ENCODE assay signal across 8 cellular contexts in the genomic region with DNA sequence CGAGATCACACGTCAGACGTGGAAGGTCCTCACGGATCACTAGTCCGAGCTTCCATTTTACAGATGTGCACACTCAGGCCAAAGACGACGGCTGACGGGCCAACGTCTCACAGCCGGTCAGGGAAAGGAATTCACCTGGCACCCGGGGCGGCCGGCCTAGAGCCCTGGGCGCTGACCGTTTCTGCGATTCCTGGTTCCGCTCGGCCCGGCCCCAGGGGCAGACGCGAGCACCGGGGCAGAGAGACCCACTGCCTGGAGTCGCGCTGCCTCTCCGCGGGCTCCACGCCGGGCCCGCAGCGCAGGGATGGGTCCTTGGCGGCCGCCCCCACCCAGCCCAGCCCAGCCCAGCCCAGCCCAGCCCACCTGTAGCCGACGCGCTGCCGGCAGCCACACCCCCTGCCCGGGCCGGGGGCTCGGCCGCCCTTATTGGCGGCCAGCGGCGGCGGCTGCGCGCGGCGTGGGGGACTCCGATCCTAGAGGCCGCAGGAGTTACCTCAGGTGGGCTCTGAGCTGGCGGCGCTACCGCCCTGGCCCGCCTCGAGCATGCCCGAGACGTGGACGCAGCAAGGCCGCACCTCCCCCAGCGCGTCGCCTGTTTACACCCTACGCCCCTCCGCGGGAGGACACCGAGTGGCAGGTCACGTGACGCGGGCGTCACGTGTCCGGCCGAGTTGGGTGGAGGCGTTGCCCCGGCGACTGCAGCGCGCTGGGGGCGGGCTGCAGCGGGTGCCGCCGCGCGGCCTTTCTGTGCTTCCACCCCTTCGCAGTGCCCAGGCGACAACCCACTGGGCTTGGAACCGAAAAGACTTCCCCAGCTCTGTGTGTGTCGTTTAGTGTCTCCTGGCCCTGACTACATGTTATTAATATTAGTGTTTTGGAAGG.
DNase-seq lines count a peak whose midpoint lies in the region; ATAC-seq and TF ChIP-seq lines count a peak whose summit lies in the region.

No MANE protein-coding gene starts in this region.

- H3K4me3 ChIP-seq in PC-9: peak overlapping the region; percentile 63
- H3K4me3 ChIP-seq in fibroblast of mammary gland (ENCODE audit: control insufficient read depth, low read depth, low read length): peak overlapping the region; percentile 75

- peaks cover 20 to 45% (median 41%) of the 10 kb centered on the region in 4 donors for H3K4me1 Mint-ChIP-seq in naive thymus-derived CD8-positive, alpha-beta T cell
- peaks cover 22 to 37% of the 10 kb centered on the region in 2 donors for H3K4me1 Mint-ChIP-seq in stimulated activated naive B cell treated with anti-CD40 and anti-IgM and Interleukin-4, amounts not matched to agents 10 μg/mL and 1 μg/mL and 100 μg/mL, for 72 hours

- H3K36me3 Mint-ChIP-seq in naive thymus-derived CD8-positive, alpha-beta T cell: peaks cover 4 to 16% (median 12%) of the 10 kb centered on the region in 3 donors
- peaks cover 8 to 18% of the 10 kb centered on the region in 2 donors for H3K36me3 Mint-ChIP-seq in stimulated activated naive B cell treated with anti-CD40 and anti-IgM and Interleukin-4, amounts not matched to agents 10 μg/mL and 1 μg/mL and 100 μg/mL, for 72 hours

- H3K4me1 ChIP-seq in PC-9 (replicated peaks; ENCODE audit: insufficient read depth): peaks cover 16% of the 10 kb centered on the region

- no peaks in the 10 kb centered on the region for H4K20me1 ChIP-seq in PC-9 (ENCODE audit: insufficient read depth)

- peak overlapping the region; percentile 71 to 97 (median 94) for H3K4me3 Mint-ChIP-seq in naive thymus-derived CD8-positive, alpha-beta T cell
- peak overlapping the region; percentile 90 for H3K4me3 Mint-ChIP-seq in stimulated activated naive B cell treated with anti-CD40 and anti-IgM and Interleukin-4, amounts not matched to agents 10 μg/mL and 1 μg/mL and 100 μg/mL, for 72 hours

- no peaks in the 10 kb centered on the region for H3K9me2 ChIP-seq in PC-9 (ENCODE audit: insufficient read depth)

- H3K27ac Mint-ChIP-seq in naive thymus-derived CD8-positive, alpha-beta T cell: peak overlapping the region; percentile 78 to 98 (median 94)
- peak overlapping the region; percentile 94 for H3K27ac Mint-ChIP-seq in stimulated activated naive B cell treated with anti-CD40 and anti-IgM and Interleukin-4, amounts not matched to agents 10 μg/mL and 1 μg/mL and 100 μg/mL, for 72 hours

- no peaks in the 10 kb centered on the region for H3K27me3 ChIP-seq in PC-9 (ENCODE audit: insufficient read depth, low read depth)

- peaks cover 0 to 6% (median 3%) of the 10 kb centered on the region in 9 donors for H3K9me3 Mint-ChIP-seq in naive thymus-derived CD8-positive, alpha-beta T cell
- peaks cover 4 to 5% of the 10 kb centered on the region in 2 donors for H3K9me3 Mint-ChIP-seq in stimulated activated naive B cell treated with anti-CD40 and anti-IgM and Interleukin-4, amounts not matched to agents 10 μg/mL and 1 μg/mL and 100 μg/mL, for 72 hours

- H3K36me3 ChIP-seq in PC-9 (ENCODE audit: low read depth): peaks cover 3% of the 10 kb centered on the region; the same call in 1 of the 2 replicates

- no peak for TF ChIP-seq CTCF in PC-9 (conservative IDR thresholded peaks at IDR 0.05)
- no peak for TF ChIP-seq CTCF in fibroblast of mammary gland (conservative IDR thresholded peaks at IDR 0.05; ENCODE audit: control insufficient read depth, insufficient read depth, low read depth, low read length)

- CTCF ChIA-PET in PC-9 (lab: Charles Lee): no interaction called here

- peak overlapping the region; percentile 89 for H2AFZ ChIP-seq in PC-9

- TF ChIP-seq RAD21 in Ishikawa (IDR thresholded peaks at IDR 0.05; ENCODE audit: low read depth): no peak

- intact Hi-C loops in PC-9 (cut with micrococcal nuclease; ENCODE audit: unreplicated experiment): loop anchor here (5.0 kb wide), 1 partner anchor 127 kb away; no protein-coding TSS in a partner anchor

- no peaks in the 10 kb centered on the region for H3K9me3 ChIP-seq in PC-9 (ENCODE audit: insufficient read depth, low read depth)

- TF ChIP-seq EP300 in Ishikawa (IDR thresholded peaks at IDR 0.05; ENCODE audit: borderline replicate concordance): no peak; the same call in 1 of the 2 replicates

- DNase-seq in DMS53 treated with DMSO at 0.1 percent for 48 hours (lab: John Stamatoyannopoulos, UW; ENCODE audit: unreplicated experiment) (peak; percentile 81), PC-9 (peak; percentile 85 to 94), activated T-helper 1 cell treated with Interleukin-2 at 50 U/mL for 16 hours (ENCODE audit: low read depth) (peak; percentile 86), fibroblast of mammary gland (ENCODE audit: low read depth) (peak; percentile 88)
- DNase-seq in naive thymus-derived CD8-positive, alpha-beta T cell: peak; percentile 84 to 95 (median 90)
- DNase-seq in stimulated activated naive B cell treated with anti-CD40 and anti-IgM and Interleukin-4, amounts not matched to agents 10 μg/mL and 1 μg/mL and 100 μg/mL, for 72 hours: peak; percentile 90

- H3K4me2 ChIP-seq in PC-9: peak overlapping the region; percentile 93

- no TSS peak for BruUV-seq in PC-9 (replicated peaks; lab: Mats Ljungman, UMichigan)

- ATAC-seq in GM21619 (IDR thresholded peaks at IDR 0.05; ENCODE audit: unreplicated experiment): peak; percentile 89
- ATAC-seq in naive thymus-derived CD8-positive, alpha-beta T cell: peak; percentile 84 to 90
- peak; percentile 89 to 93 for ATAC-seq in stimulated activated naive B cell treated with anti-CD40 and anti-IgM and Interleukin-4, amounts not matched to agents 10 μg/mL and 1 μg/mL and 100 μg/mL, for 72 hours (replicated peaks)

- no peak overlapping the region for H3K27ac ChIP-seq in PC-9

- H3K79me2 ChIP-seq in PC-9 (ENCODE audit: low read depth): peaks cover 10% of the 10 kb centered on the region

- peaks cover 5% of the 10 kb centered on the region for H3F3A ChIP-seq in PC-9 (ENCODE audit: insufficient read depth, low read depth)

- H3K27me3 Mint-ChIP-seq in naive thymus-derived CD8-positive, alpha-beta T cell: peaks cover 2 to 8% (median 5%) of the 10 kb centered on the region in 5 donors
- peaks cover 4 to 6% of the 10 kb centered on the region in 2 donors for H3K27me3 Mint-ChIP-seq in stimulated activated naive B cell treated with anti-CD40 and anti-IgM and Interleukin-4, amounts not matched to agents 10 μg/mL and 1 μg/mL and 100 μg/mL, for 72 hours

- POLR2A ChIA-PET in PC-9 (lab: Charles Lee; ENCODE audit: unreplicated experiment): no interaction called here
- POLR2A ChIA-PET in naive thymus-derived CD8-positive, alpha-beta T cell (lab: Charles Lee): interaction anchor here (0.6 to 2.7 kb wide), 6 partner anchors 14 to 594 kb away, joined by 3 to 16 read pairs (median 6); a partner anchor contains a TSS

TF ChIP-seq in Ishikawa, 13 proteins besides CTCF, POLR2A, EP300 and RAD21:
- TF ChIP-seq NFIC (IDR thresholded peaks at IDR 0.05): 0 out of 2 replicates have a peak, but pooled peaks have one; percentile 8
- TF ChIP-seq TAF1 (IDR thresholded peaks at IDR 0.05; ENCODE audit: low read depth): no peak; the same call in none of the 2 replicates
- TF ChIP-seq CREB1 (IDR thresholded peaks at IDR 0.05; ENCODE audit: low read depth): no peak
- TF ChIP-seq, protein P1, sequence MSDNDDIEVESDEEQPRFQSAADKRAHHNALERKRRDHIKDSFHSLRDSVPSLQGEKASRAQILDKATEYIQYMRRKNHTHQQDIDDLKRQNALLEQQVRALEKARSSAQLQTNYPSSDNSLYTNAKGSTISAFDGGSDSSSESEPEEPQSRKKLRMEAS (IDR thresholded peaks at IDR 0.05): peak; percentile 95
- TF ChIP-seq YY1 (IDR thresholded peaks at IDR 0.05; ENCODE audit: low read depth): peak; percentile 13; the same call in 1 of the 2 replicates
- TF ChIP-seq TCF12 (IDR thresholded peaks at IDR 0.05; ENCODE audit: low read depth): peak; percentile 43; the same call in 1 of the 2 replicates
- peak; percentile 59; the same call in 1 of the 2 replicates for TF ChIP-seq ZBTB7A (IDR thresholded peaks at IDR 0.05; ENCODE audit: low read depth)
- TF ChIP-seq EGR1 (IDR thresholded peaks at IDR 0.05): peak; percentile 35; the same call in 1 of the 2 replicates
- no peak for TF ChIP-seq TEAD4 (IDR thresholded peaks at IDR 0.05)
- TF ChIP-seq, protein P2, sequence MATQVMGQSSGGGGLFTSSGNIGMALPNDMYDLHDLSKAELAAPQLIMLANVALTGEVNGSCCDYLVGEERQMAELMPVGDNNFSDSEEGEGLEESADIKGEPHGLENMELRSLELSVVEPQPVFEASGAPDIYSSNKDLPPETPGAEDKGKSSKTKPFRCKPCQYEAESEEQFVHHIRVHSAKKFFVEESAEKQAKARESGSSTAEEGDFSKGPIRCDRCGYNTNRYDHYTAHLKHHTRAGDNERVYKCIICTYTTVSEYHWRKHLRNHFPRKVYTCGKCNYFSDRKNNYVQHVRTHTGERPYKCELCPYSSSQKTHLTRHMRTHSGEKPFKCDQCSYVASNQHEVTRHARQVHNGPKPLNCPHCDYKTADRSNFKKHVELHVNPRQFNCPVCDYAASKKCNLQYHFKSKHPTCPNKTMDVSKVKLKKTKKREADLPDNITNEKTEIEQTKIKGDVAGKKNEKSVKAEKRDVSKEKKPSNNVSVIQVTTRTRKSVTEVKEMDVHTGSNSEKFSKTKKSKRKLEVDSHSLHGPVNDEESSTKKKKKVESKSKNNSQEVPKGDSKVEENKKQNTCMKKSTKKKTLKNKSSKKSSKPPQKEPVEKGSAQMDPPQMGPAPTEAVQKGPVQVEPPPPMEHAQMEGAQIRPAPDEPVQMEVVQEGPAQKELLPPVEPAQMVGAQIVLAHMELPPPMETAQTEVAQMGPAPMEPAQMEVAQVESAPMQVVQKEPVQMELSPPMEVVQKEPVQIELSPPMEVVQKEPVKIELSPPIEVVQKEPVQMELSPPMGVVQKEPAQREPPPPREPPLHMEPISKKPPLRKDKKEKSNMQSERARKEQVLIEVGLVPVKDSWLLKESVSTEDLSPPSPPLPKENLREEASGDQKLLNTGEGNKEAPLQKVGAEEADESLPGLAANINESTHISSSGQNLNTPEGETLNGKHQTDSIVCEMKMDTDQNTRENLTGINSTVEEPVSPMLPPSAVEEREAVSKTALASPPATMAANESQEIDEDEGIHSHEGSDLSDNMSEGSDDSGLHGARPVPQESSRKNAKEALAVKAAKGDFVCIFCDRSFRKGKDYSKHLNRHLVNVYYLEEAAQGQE (IDR thresholded peaks at IDR 0.05; ENCODE audit: low read depth): no peak
- TF ChIP-seq, protein P3, sequence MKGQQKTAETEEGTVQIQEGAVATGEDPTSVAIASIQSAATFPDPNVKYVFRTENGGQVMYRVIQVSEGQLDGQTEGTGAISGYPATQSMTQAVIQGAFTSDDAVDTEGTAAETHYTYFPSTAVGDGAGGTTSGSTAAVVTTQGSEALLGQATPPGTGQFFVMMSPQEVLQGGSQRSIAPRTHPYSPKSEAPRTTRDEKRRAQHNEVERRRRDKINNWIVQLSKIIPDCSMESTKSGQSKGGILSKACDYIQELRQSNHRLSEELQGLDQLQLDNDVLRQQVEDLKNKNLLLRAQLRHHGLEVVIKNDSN (IDR thresholded peaks at IDR 0.05): peak; percentile 100
- no peak for TF ChIP-seq FOXM1 (IDR thresholded peaks at IDR 0.05; ENCODE audit: borderline replicate concordance, low read depth)
- no peak for TF ChIP-seq CEBPB (IDR thresholded peaks at IDR 0.05)
